ENCODE assay signal across 8 cellular contexts in the genomic region with DNA sequence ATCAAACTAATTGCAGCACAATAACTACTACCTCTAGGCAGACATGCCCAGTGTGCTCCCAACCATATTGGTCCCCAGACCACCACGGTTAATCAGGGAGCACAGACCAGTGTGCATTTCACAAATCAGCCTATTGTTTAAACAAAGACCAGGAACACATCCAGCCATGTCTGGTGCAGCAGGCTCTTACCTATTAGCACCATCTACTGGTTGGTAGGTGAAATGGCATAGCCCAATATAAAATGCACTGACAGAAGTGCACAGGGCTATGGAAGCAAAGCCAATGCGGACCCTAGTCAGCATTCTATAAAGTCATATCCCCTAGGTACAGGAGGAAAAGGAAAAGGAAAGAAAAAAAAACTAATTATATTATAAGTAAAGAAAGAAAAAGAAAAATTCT. TPM values are rescaled to one million over a fixed set of nuclear protein-coding genes. Genes with fewer than 3 reads are reported as not detected.
DNase-seq lines count a peak whose midpoint lies in the region; ATAC-seq and TF ChIP-seq lines count a peak whose summit lies in the region.

No MANE protein-coding gene starts in this region.

- no peaks in the 10 kb centered on the region for H3K9me3 ChIP-seq in DND-41 (ENCODE audit: insufficient read depth, low read length, severe bottlenecking)
- no peaks in the 10 kb centered on the region for H3K9me3 ChIP-seq in body of pancreas
- H3K9me3 ChIP-seq in lower lobe of right lung, result no peaks in the 10 kb centered on the region

- no peaks in the 10 kb centered on the region for H3K79me2 ChIP-seq in DND-41 (ENCODE audit: insufficient read depth, low read length)

- H3K36me3 ChIP-seq in DND-41 (ENCODE audit: insufficient read depth, low read length) (no peaks in the 10 kb centered on the region), body of pancreas (replicated peaks in 1 of 2; ENCODE audit: insufficient read depth in 1 of 2, low read depth in 2 of 2) (no peaks in the 10 kb centered on the region), lower lobe of right lung (no peaks in the 10 kb centered on the region)

- H3K27ac ChIP-seq in DND-41 (ENCODE audit: low read length) (no peak overlapping the region), body of pancreas (no peak overlapping the region), lower lobe of right lung (no peak overlapping the region)

- H3K9ac ChIP-seq in DND-41 (ENCODE audit: low read depth, low read length), result no peak overlapping the region

- ATAC-seq in DND-41 (ENCODE audit: insufficient read depth, low read depth), result peak; percentile 52; the same call in 1 of the 3 replicates
- peak; percentile 88 for ATAC-seq in GM19324 (IDR thresholded peaks at IDR 0.05; ENCODE audit: low FRiP score, unreplicated experiment)
- ATAC-seq in HG03097 (IDR thresholded peaks at IDR 0.05; ENCODE audit: low FRiP score, unreplicated experiment), result peak; percentile 95
- ATAC-seq in body of pancreas, result no peak
- peak in 1 of 2 donors; percentile 71 for ATAC-seq in lower lobe of right lung
- no peak for ATAC-seq in left cardiac atrium

- no peak for DNase-seq in DND-41
- DNase-seq in NCI-H345 (lab: John Stamatoyannopoulos, UW), result peak; percentile 0
- peak; percentile 3 to 28 (median 15) for DNase-seq in body of pancreas
- no peak for DNase-seq in lower lobe of right lung
- no peak for DNase-seq in T-helper 2 cell treated with Interferon-gamma antibody and Interleukin-4, amounts not matched to agents 5 μg/mL and 100 μg/mL, for 36 hours (ENCODE audit: low spot score)
- no peak for DNase-seq in left cardiac atrium

- H3K27ac Mint-ChIP-seq in T-helper 2 cell treated with Interferon-gamma antibody and Interleukin-4, amounts not matched to agents 5 μg/mL and 100 μg/mL, for 36 hours, result no peak overlapping the region

- no peaks in the 10 kb centered on the region for H3K36me3 Mint-ChIP-seq in T-helper 2 cell treated with Interferon-gamma antibody and Interleukin-4, amounts not matched to agents 5 μg/mL and 100 μg/mL, for 36 hours (ENCODE audit: low read depth)

- WGBS in body of pancreas, 2 donors, result 7 to 14% methylated on average over 2 of the region's 2 CpGs

- H3K4me1 ChIP-seq in DND-41 (ENCODE audit: insufficient read depth, low read length), result no peaks in the 10 kb centered on the region
- H3K4me1 ChIP-seq in body of pancreas, result no peaks in the 10 kb centered on the region
- H3K4me1 ChIP-seq in lower lobe of right lung, result no peaks in the 10 kb centered on the region

- no peaks in the 10 kb centered on the region for H4K20me1 ChIP-seq in DND-41 (ENCODE audit: insufficient read depth, low read length)

- H3K4me3 Mint-ChIP-seq in T-helper 2 cell treated with Interferon-gamma antibody and Interleukin-4, amounts not matched to agents 5 μg/mL and 100 μg/mL, for 36 hours, result no peak overlapping the region

- H3K9me3 Mint-ChIP-seq in T-helper 2 cell treated with Interferon-gamma antibody and Interleukin-4, amounts not matched to agents 5 μg/mL and 100 μg/mL, for 36 hours, result no peaks in the 10 kb centered on the region

- no peak overlapping the region for H2AFZ ChIP-seq in DND-41 (ENCODE audit: low read depth, low read length)

- TF ChIP-seq POLR2A in body of pancreas (IDR thresholded peaks at IDR 0.05), result no peak

- peak; percentile 69 for TF ChIP-seq CTCF in DND-41 (IDR thresholded peaks at IDR 0.05; ENCODE audit: borderline replicate concordance, extremely low read depth, low read length, poor library complexity, severe bottlenecking)
- TF ChIP-seq CTCF in body of pancreas (IDR thresholded peaks at IDR 0.05), result peak; percentile 26 to 70 (median 37)
- peak; percentile 50 for TF ChIP-seq CTCF in lower lobe of right lung (IDR thresholded peaks at IDR 0.05)

- no peak overlapping the region for H3K4me2 ChIP-seq in DND-41 (ENCODE audit: insufficient read depth, low read length)

- no peaks in the 10 kb centered on the region for H3K4me1 Mint-ChIP-seq in T-helper 2 cell treated with Interferon-gamma antibody and Interleukin-4, amounts not matched to agents 5 μg/mL and 100 μg/mL, for 36 hours (ENCODE audit: low read depth)

- intact Hi-C loops in body of pancreas (cut with DNase I), result no loop called here
- intact Hi-C loops in lower lobe of right lung (cut with DNase I), result no loop called here
- intact Hi-C loops in left cardiac atrium (cut with DNase I), result no loop called here

- no peaks in the 10 kb centered on the region for H3K27me3 Mint-ChIP-seq in T-helper 2 cell treated with Interferon-gamma antibody and Interleukin-4, amounts not matched to agents 5 μg/mL and 100 μg/mL, for 36 hours (ENCODE audit: low read depth)

- H3K27me3 ChIP-seq in DND-41 (ENCODE audit: insufficient read depth, low read length, poor library complexity), result no peaks in the 10 kb centered on the region
- H3K27me3 ChIP-seq in body of pancreas, result no peaks in the 10 kb centered on the region
- no peaks in the 10 kb centered on the region for H3K27me3 ChIP-seq in lower lobe of right lung (ENCODE audit: low read depth)

- H3K4me3 ChIP-seq in DND-41 (ENCODE audit: low read depth in 1 of 2, low read length in 2 of 2), result no peak overlapping the region
- H3K4me3 ChIP-seq in body of pancreas, result no peak overlapping the region
- no peak overlapping the region for H3K4me3 ChIP-seq in lower lobe of right lung

RNA-seq across cellular contexts. Expression of a gene that starts 15.5 kb away (rescaled TPM):
- total RNA-seq in body of pancreas (not detected), lower lobe of right lung (not detected), left cardiac atrium (not detected)

Comparison
In these comparisons a context has a peak if more than half of its experiments do, and no peak if none do; other contexts are left out.
1. ATAC-seq: peak in DND-41 (single experiment), GM19324 (single experiment) and HG03097 (single experiment); none in body of pancreas (single experiment) and left cardiac atrium (0 of 2).
2. DNase-seq: peak in NCI-H345 (single experiment) and body of pancreas (4 of 4); none in DND-41 (single experiment), lower lobe of right lung (single experiment), T-helper 2 cell treated with Interferon-gamma antibody and Interleukin-4, amounts not matched to agents 5 μg/mL and 100 μg/mL, for 36 hours (single experiment) and left cardiac atrium (single experiment).
3. Peak in every context shown above with its lines, with median percentiles within 50 percentile points of each other: CTCF ChIP-seq.